In genomic region chr12:108457006-108457733, GRCh38 we compare ENCODE assay signal across 8 cellular contexts. TPM values are rescaled to one million over a fixed set of nuclear protein-coding genes. Genes with fewer than 3 reads are reported as not detected.
DNase-seq lines count a peak whose midpoint lies in the region; ATAC-seq and TF ChIP-seq lines count a peak whose summit lies in the region.

No MANE protein-coding gene starts in this region.

- no peak for TF ChIP-seq EP300 in stomach (IDR thresholded peaks at IDR 0.05)

- no peak for TF ChIP-seq POLR2A in stomach (IDR thresholded peaks at IDR 0.05)

- POLR2A ChIA-PET in MCF 10A (lab: Yijun Ruan, JAX): interaction anchor here (0.7 to 1.0 kb wide), 2 partner anchors 357 to 519 kb away, joined by 3 read pairs; no protein-coding TSS in a partner anchor

- intact Hi-C loops in MCF 10A (cut with micrococcal nuclease): loop anchor here (1.0 to 5.0 kb wide), 8 partner anchors 55 to 539 kb away; no protein-coding TSS in a partner anchor
- intact Hi-C loops in stomach (cut with DNase I; ENCODE audit: low total_unique reads): no loop called here

- no peak overlapping the region for H3K27ac Mint-ChIP-seq in MCF 10A (ENCODE audit: low read depth, unreplicated experiment)

- peaks cover 37% of the 10 kb centered on the region for H3K27me3 Mint-ChIP-seq in MCF 10A (ENCODE audit: insufficient read depth, unreplicated experiment)

- DNase-seq in EH (ENCODE audit: low read depth) (peak; percentile 55), NCI-H526 (lab: John Stamatoyannopoulos, UW) (peak; percentile 37 to 85), MCF 10A (ENCODE audit: unreplicated experiment) (peak; percentile 76), iris pigment epithelial cell (ENCODE audit: low read depth) (peak; percentile 55), stomach (no peak)
- DNase-seq in activated naive CD4-positive, alpha-beta T cell treated with anti-CD3 and anti-CD28 coated beads, Interleukin-2, amount 50 U/mL, for 16 hours: no peak

- 40 to 55% (median 52%) methylated on average over 4 of the region's 4 CpGs for WGBS in stomach, 5 donors

- H3K4me3 ChIP-seq in stomach: no peak overlapping the region

- H3K9me3 Mint-ChIP-seq in MCF 10A (ENCODE audit: unreplicated experiment): no peaks in the 10 kb centered on the region

- no TSS peak for BruUV-seq in MCF 10A (replicated peaks; lab: Mats Ljungman, UMichigan)

- H3K4me1 ChIP-seq in stomach: no peaks in the 10 kb centered on the region

- no peak overlapping the region for H3K4me3 Mint-ChIP-seq in MCF 10A (ENCODE audit: unreplicated experiment)

- no peak overlapping the region for H3K27ac ChIP-seq in stomach

- peak; percentile 60 for TF ChIP-seq CTCF in MCF 10A (IDR thresholded peaks at IDR 0.05; ENCODE audit: unreplicated experiment)
- TF ChIP-seq CTCF in stomach (IDR thresholded peaks at IDR 0.05): peak in 4 of 7 experiments; percentile 33 to 57 (median 38)

- H3K36me3 ChIP-seq in stomach: no peaks in the 10 kb centered on the region

- H3K9me3 ChIP-seq in stomach: no peaks in the 10 kb centered on the region

- peaks cover 0 to 23% (median 0%) of the 10 kb centered on the region in 3 donors for H3K27me3 ChIP-seq in stomach

- CTCF ChIA-PET in MCF 10A (lab: Yijun Ruan, JAX): interaction anchor here (0.6 to 2.0 kb wide), 36 partner anchors 9 to 624 kb away, joined by 3 to 24 read pairs (median 4); no protein-coding TSS in a partner anchor

- H3K36me3 Mint-ChIP-seq in MCF 10A (ENCODE audit: insufficient read depth, unreplicated experiment): no peaks in the 10 kb centered on the region

- no peaks in the 10 kb centered on the region for H3K4me1 Mint-ChIP-seq in MCF 10A (ENCODE audit: insufficient read depth, unreplicated experiment)

- peak; percentile 63 for ATAC-seq in HG03103 (IDR thresholded peaks at IDR 0.05; ENCODE audit: low read depth, unreplicated experiment)
- no peak for ATAC-seq in HG03457 (IDR thresholded peaks at IDR 0.05; ENCODE audit: unreplicated experiment)

RNA-seq across cellular contexts. Expression of gene FICD, which starts 57.9 kb away (rescaled TPM):
- total RNA-seq in MCF 10A (2022) (14.3 and 15.2 TPM in 2 replicates), stomach (10 to 100 TPM in 3 of 5 donors, 1 to 10 TPM in 2; 2.3 to 26.3 (median 14.2) TPM)
- 1 to 10 TPM; 1.2 to 3.7 (median 1.4) TPM for polyA plus RNA-seq in stomach

Comparison
In these comparisons a context has a peak if more than half of its experiments do, and no peak if none do; other contexts are left out.
1. DNase-seq: peak in EH (single experiment), NCI-H526 (2 of 2), MCF 10A (single experiment) and iris pigment epithelial cell (single experiment); none in stomach (single experiment) and activated naive CD4-positive, alpha-beta T cell treated with anti-CD3 and anti-CD28 coated beads, Interleukin-2, amount 50 U/mL, for 16 hours (single experiment).